In genomic region chr3:135071483-135071882, GRCh38 we compare ENCODE assay signal across 3 cellular contexts.
"Had no signal": no experiment of that assay in that cellular context is flagged by ENCODE, and none has a peak within 500 bp of the region (broad histone marks: within the 10 kb centered on the region; RNA-seq: fewer than 3 reads in every experiment).

No MANE protein-coding gene starts in this region.

- ATAC-seq: GM12878 had no signal

- DNase-seq: GDM1, GF-D8 had no signal
